ENCODE assay signal across 16 cellular contexts in genomic region chr2:27082773-27083409, GRCh38. TPM values are rescaled to one million over a fixed set of nuclear protein-coding genes. Genes with fewer than 3 reads are reported as not detected.
DNase-seq lines count a peak whose midpoint lies in the region; ATAC-seq, FAIRE-seq and TF ChIP-seq lines count a peak whose summit lies in the region.
"Had no signal": no experiment of that assay in that cellular context is flagged by ENCODE, and none has a peak within 500 bp of the region (broad histone marks: within the 10 kb centered on the region; RNA-seq: fewer than 3 reads in every experiment).

No MANE protein-coding gene starts in this region.

- H3K27ac Mint-ChIP-seq in activated CD8-positive, alpha-beta T cell treated with anti-CD3 and anti-CD28 coated beads for 36 hours: peak overlapping the region; percentile 38
- H3K27ac Mint-ChIP-seq: HFFc6 had no signal

- H3K27me3 ChIP-seq in HepG2 (ENCODE audit: control insufficient read depth in 1 of 2, insufficient read depth in 2 of 2, low read length in 2 of 2): no peaks in the 10 kb centered on the region
- H3K27me3 ChIP-seq in right lobe of liver: no peaks in the 10 kb centered on the region
- peaks cover 0 to 6% (median 6%) of the 10 kb centered on the region in 3 experiments for H3K27me3 ChIP-seq in neuronal stem cell (ENCODE audit: control insufficient read depth in 3 of 3, insufficient read depth in 3 of 3, low read depth in 1 of 3, low read length in 3 of 3)
- no peaks in the 10 kb centered on the region for H3K27me3 ChIP-seq in stomach smooth muscle (ENCODE audit: control insufficient read depth in 1 of 2, insufficient read depth in 2 of 2, low read length in 2 of 2)
- H3K27me3 ChIP-seq: BE2C, SJSA1 had no signal

- H4K20me1 ChIP-seq in HepG2 (ENCODE audit: insufficient read depth, low read length): no peaks in the 10 kb centered on the region

- H4K8ac ChIP-seq in neuronal stem cell (ENCODE audit: low read depth, low read length): no peak overlapping the region

- H3K9me3 ChIP-seq in HepG2 (ENCODE audit: low read length) (no peaks in the 10 kb centered on the region), right lobe of liver (no peaks in the 10 kb centered on the region), neuronal stem cell (replicated peaks in 1 of 2; ENCODE audit: control insufficient read depth in 2 of 2, insufficient read depth in 1 of 2, low read depth in 1 of 2, low read length in 2 of 2) (no peaks in the 10 kb centered on the region), stomach smooth muscle (ENCODE audit: control insufficient read depth in 2 of 2, low read length in 2 of 2) (no peaks in the 10 kb centered on the region)
- H3K9me3 ChIP-seq: BE2C, SJSA1 had no signal

- H3K9ac ChIP-seq in HepG2 (ENCODE audit: insufficient read depth, low read depth, low read length) (no peak overlapping the region), neuronal stem cell (ENCODE audit: low read depth, low read length, poor library complexity) (no peak overlapping the region), stomach smooth muscle (ENCODE audit: low read length in 2 of 2) (peak overlapping the region in 1 of 2 donors; percentile 22)

- ATAC-seq in HepG2 (no peak), right lobe of liver (no peak)
- ATAC-seq in activated CD8-positive, alpha-beta T cell treated with anti-CD3 and anti-CD28 coated beads for 36 hours: no peak

- H3K79me2 ChIP-seq in HepG2 (ENCODE audit: insufficient read depth, low read length): peaks cover 12% of the 10 kb centered on the region

- H3K27ac ChIP-seq in HepG2 (ENCODE audit: extremely low read length, insufficient read depth, low read length) (no peak overlapping the region), right lobe of liver (no peak overlapping the region), neuronal stem cell (replicated peaks; ENCODE audit: low read length) (no peak overlapping the region), stomach smooth muscle (ENCODE audit: low read length) (peak overlapping the region; percentile 82)
- H3K27ac ChIP-seq: SJSA1 had no signal

- H3K4me1 ChIP-seq in HepG2 (ENCODE audit: insufficient read depth, low read length): peaks cover 76% of the 10 kb centered on the region
- peaks cover 0 to 16% (median 5%) of the 10 kb centered on the region in 4 donors for H3K4me1 ChIP-seq in right lobe of liver
- peaks cover 15 to 42% of the 10 kb centered on the region in 2 donors for H3K4me1 ChIP-seq in neuronal stem cell (ENCODE audit: control insufficient read depth in 2 of 2, insufficient read depth in 1 of 2, low read depth in 1 of 2, low read length in 2 of 2)
- peaks cover 89% of the 10 kb centered on the region for H3K4me1 ChIP-seq in stomach smooth muscle (ENCODE audit: control insufficient read depth, insufficient read depth, low read length)

- H3K27me3 Mint-ChIP-seq in activated CD8-positive, alpha-beta T cell treated with anti-CD3 and anti-CD28 coated beads for 36 hours: no peaks in the 10 kb centered on the region

- no peak overlapping the region for H3K4ac ChIP-seq in neuronal stem cell (ENCODE audit: low read length)

- no peak overlapping the region for H3K14ac ChIP-seq in neuronal stem cell (ENCODE audit: low read length)

- no peak for FAIRE-seq in HepG2 (lab: Jason Lieb, UNC)

- no TSS peak for BruUV-seq in HepG2 (replicated peaks; lab: Mats Ljungman, UMichigan)

- no peak for TF ChIP-seq RAD21 in HepG2 (CRISPR knock-in tag; IDR thresholded peaks at IDR 0.05)

- peak overlapping the region; percentile 8 for H3K18ac ChIP-seq in neuronal stem cell (ENCODE audit: low read length)

- no peaks in the 10 kb centered on the region for H3K79me1 ChIP-seq in neuronal stem cell (ENCODE audit: low read depth, low read length)

- 97% methylated on average over 18 of the region's 27 CpGs for WGBS in HepG2 (ENCODE audit: low lambda C conversion rate)
- WGBS in right lobe of liver (ENCODE audit: insufficient coverage, low coverage, low lambda C conversion rate, missing lambda C conversion rate): no CpG with 5 or more reads among the region's 27 CpGs
- no CpG with 5 or more reads among the region's 27 CpGs for WGBS in neuronal stem cell (ENCODE audit: extremely low coverage in 2 of 2, insufficient read length in 2 of 2, insufficient replicate concordance in 1 of 2), 2 donors

- peak overlapping the region; percentile 92 for H2AK5ac ChIP-seq in neuronal stem cell (ENCODE audit: low read depth, low read length)

- H3K4me3 ChIP-seq in HepG2 (replicated peaks in 1 of 3; ENCODE audit: insufficient read depth in 1 of 3, low read depth in 2 of 3, low read length in 3 of 3) (no peak overlapping the region), right lobe of liver (no peak overlapping the region), neuronal stem cell (ENCODE audit: low read length in 2 of 2) (no peak overlapping the region), stomach smooth muscle (ENCODE audit: low read length in 2 of 2) (peak overlapping the region in 1 of 2 donors; percentile 44)
- H3K4me3 ChIP-seq: SJSA1 had no signal

- H2BK120ac ChIP-seq in neuronal stem cell (ENCODE audit: low read depth, low read length): no peak overlapping the region

- H2BK12ac ChIP-seq in neuronal stem cell (ENCODE audit: low read length): no peak overlapping the region

- in situ Hi-C loops in HepG2 (cut with HindIII; ENCODE audit: extremely low pct_ligation_motif_present, low pct_unique_long_range_greater_than_20kb): no loop called here

- H2BK15ac ChIP-seq in neuronal stem cell (ENCODE audit: low read length): peak overlapping the region; percentile 64

- H3K4me2 ChIP-seq in HepG2 (ENCODE audit: low read depth, low read length) (no peak overlapping the region), neuronal stem cell (ENCODE audit: insufficient read depth, low read length, poor library complexity, severe bottlenecking) (no peak overlapping the region)

- H3K36me3 Mint-ChIP-seq in activated CD8-positive, alpha-beta T cell treated with anti-CD3 and anti-CD28 coated beads for 36 hours (ENCODE audit: low read depth): no peaks in the 10 kb centered on the region

- no peak overlapping the region for H3K4me3 Mint-ChIP-seq in activated CD8-positive, alpha-beta T cell treated with anti-CD3 and anti-CD28 coated beads for 36 hours
- H3K4me3 Mint-ChIP-seq: HFFc6 had no signal

- no peaks in the 10 kb centered on the region for H3K36me3 ChIP-seq in HepG2 (replicated peaks in 1 of 2; ENCODE audit: control insufficient read depth in 1 of 2, insufficient read depth in 2 of 2, low read length in 2 of 2)
- no peaks in the 10 kb centered on the region for H3K36me3 ChIP-seq in right lobe of liver
- H3K36me3 ChIP-seq in neuronal stem cell (replicated peaks in 1 of 2; ENCODE audit: control insufficient read depth in 2 of 2, insufficient read depth in 2 of 2, low read length in 2 of 2): no peaks in the 10 kb centered on the region
- peaks cover 2 to 19% of the 10 kb centered on the region in 2 donors for H3K36me3 ChIP-seq in stomach smooth muscle (ENCODE audit: control insufficient read depth in 2 of 2, insufficient read depth in 2 of 2, low read length in 2 of 2)

- no peaks in the 10 kb centered on the region for H3K9me3 Mint-ChIP-seq in activated CD8-positive, alpha-beta T cell treated with anti-CD3 and anti-CD28 coated beads for 36 hours
- H3K9me3 Mint-ChIP-seq: HFFc6 had no signal

- H3K4me1 Mint-ChIP-seq in activated CD8-positive, alpha-beta T cell treated with anti-CD3 and anti-CD28 coated beads for 36 hours (ENCODE audit: low read depth): peaks cover 34% of the 10 kb centered on the region

- no peak overlapping the region for H2BK5ac ChIP-seq in neuronal stem cell (ENCODE audit: low read length)

- H4K91ac ChIP-seq in neuronal stem cell (ENCODE audit: low read depth, low read length, poor library complexity): no peak overlapping the region

- TF ChIP-seq CTCF in HepG2 (CRISPR knock-in tag; IDR thresholded peaks at IDR 0.05): no peak
- TF ChIP-seq CTCF in right lobe of liver (IDR thresholded peaks at IDR 0.05): no peak
- no peak for TF ChIP-seq CTCF in activated CD8-positive, alpha-beta T cell treated with anti-CD3 and anti-CD28 coated beads for 36 hours (IDR thresholded peaks at IDR 0.05)

- POLR2A ChIA-PET in HepG2 (lab: Yijun Ruan, JAX): interaction anchor here (0.8 to 9.2 kb wide), 8 partner anchors 10 to 41 kb away, joined by 3 to 106 read pairs (median 16); partner anchors contain the start of genes ABHD1, AGBL5 and OST4
- POLR2A ChIA-PET in activated CD8-positive, alpha-beta T cell treated with anti-CD3 and anti-CD28 coated beads for 36 hours (lab: Charles Lee): interaction anchor here (0.9 to 6.1 kb wide), 6 partner anchors 9 to 129 kb away, joined by 3 to 40 read pairs (median 4); partner anchors contain the start of genes ATRAID, OST4 and SLC5A6

- DNase-seq in HepG2 (ENCODE audit: low spot score) (no peak), right lobe of liver (no peak), neuronal stem cell (ENCODE audit: low spot score) (no peak), kidney glomerular epithelial cell (lab: John Stamatoyannopoulos, UW) (no peak), SHP77 treated with DMSO at 0.1 percent for 48 hours (lab: John Stamatoyannopoulos, UW) (no peak), SK-N-DZ (ENCODE audit: low spot score) (no peak)
- no peak for DNase-seq in activated CD8-positive, alpha-beta T cell treated with anti-CD3 and anti-CD28 coated beads for 36 hours
- DNase-seq: GOT3, HFFc6, MM.1S, NCI-H1417, NCI-H2081, NCI-H524 had no signal

- TF ChIP-seq EP300 in HepG2 (IDR thresholded peaks at IDR 0.05; ENCODE audit: low read depth in 2 of 2, low read length in 2 of 2) (no peak), HepG2 (CRISPR knock-in tag; IDR thresholded peaks at IDR 0.05; ENCODE audit: borderline replicate concordance) (no peak)

- CTCF ChIA-PET in HepG2 (lab: Yijun Ruan, JAX; ENCODE audit: low intra/inter-chr PET ratio, low total read pairs): no interaction called here
- CTCF ChIA-PET in activated CD8-positive, alpha-beta T cell treated with anti-CD3 and anti-CD28 coated beads for 36 hours (lab: Charles Lee): interaction anchor here (0.8 to 4.1 kb wide), 5 partner anchors 11 to 66 kb away, joined by 3 to 26 read pairs (median 3); partner anchors contain the start of genes AGBL5, OST4 and PREB

- no peak for TF ChIP-seq POLR2A in HepG2 (IDR thresholded peaks at IDR 0.05; ENCODE audit: insufficient read depth in 1 of 2, low read depth in 2 of 2, low read length in 2 of 2)
- no peak for TF ChIP-seq POLR2A in right lobe of liver (IDR thresholded peaks at IDR 0.05)

- H3K23ac ChIP-seq in neuronal stem cell (ENCODE audit: low read depth, low read length, poor library complexity): no peak overlapping the region

- intact Hi-C loops in HepG2 (cut with micrococcal nuclease; ENCODE audit: unreplicated experiment): loop anchor here (10.0 kb wide), 1 partner anchor 48 kb away; the partner anchor contains the start of gene TMEM214
- intact Hi-C loops in right lobe of liver (cut with DNase I): loop anchor here in 1 of 2 donors (10.0 kb wide), 2 partner anchors 58 to 118 kb away; no protein-coding TSS in a partner anchor
- intact Hi-C loops in activated CD8-positive, alpha-beta T cell treated with anti-CD3 and anti-CD28 coated beads for 36 hours (cut with micrococcal nuclease): no loop called here

- H2AFZ ChIP-seq in HepG2 (ENCODE audit: low read length): no peak overlapping the region
- H2AFZ ChIP-seq in neuronal stem cell (ENCODE audit: low read length): no peak overlapping the region

RNA-seq across cellular contexts. Expression of gene KHK, which starts 3.7 kb away (rescaled TPM):
- 29.9 and 40.9 TPM in 2 replicates for total RNA-seq in HepG2 (2016; rRNA removed; fragmentation: Illumina TruSeq; extraction: Trizol)
- 8.1 and 9.7 TPM in 2 replicates for total RNA-seq in HepG2 (2016; cell fraction: cytosol; rRNA removed; fragmentation: Illumina TruSeq; extraction: Trizol; ENCODE audit: low read depth)
- 31.6 and 41.5 TPM in 2 replicates for total RNA-seq in HepG2 (2016; cell fraction: insoluble cytoplasmic fraction; rRNA removed; fragmentation: Illumina TruSeq; extraction: Trizol)
- 15.4 and 18.4 TPM in 2 replicates for total RNA-seq in HepG2 (2016; cell fraction: membrane; rRNA removed; fragmentation: Illumina TruSeq; extraction: Trizol)
- 34.9 and 38.4 TPM in 2 replicates for total RNA-seq in HepG2 (2016; cell fraction: nucleus; rRNA removed; fragmentation: Illumina TruSeq; extraction: Trizol)
- 99.2 and 139 TPM in 2 replicates for polyA plus RNA-seq in HepG2 (2011; rRNA removed)
- polyA plus RNA-seq in HepG2 (2011; cell fraction: cytosol; rRNA removed): 93.9 and 100.0 TPM in 2 replicates
- 195 and 260 TPM in 2 replicates for polyA plus RNA-seq in HepG2 (2011; cell fraction: nucleus; rRNA removed)
- polyA plus RNA-seq in HepG2 (2012): 128 and 136 TPM in 2 replicates
- polyA plus RNA-seq in HepG2 (2016; cell fraction: cytosol; fragmentation: Illumina TruSeq; extraction: Trizol; ENCODE audit: low read depth): 12.3 and 15.8 TPM in 2 replicates
- 39.2 and 45.9 TPM in 2 replicates for polyA plus RNA-seq in HepG2 (2016; cell fraction: insoluble cytoplasmic fraction; fragmentation: Illumina TruSeq; extraction: Trizol; ENCODE audit: low read depth)
- 14.9 and 20.8 TPM in 2 replicates for polyA plus RNA-seq in HepG2 (2016; cell fraction: membrane; fragmentation: Illumina TruSeq; extraction: Trizol; ENCODE audit: low read depth)
- polyA plus RNA-seq in HepG2 (2016; cell fraction: nucleus; fragmentation: Illumina TruSeq; extraction: Trizol; ENCODE audit: insufficient read depth, low read depth): 94.3 and 95.6 TPM in 2 replicates
- 6.9 and 106 TPM in 2 replicates for polyA minus RNA-seq in HepG2 (2011; rRNA and poly(A)+ RNA removed; ENCODE audit: low replicate concordance)
- polyA minus RNA-seq in HepG2 (2011; cell fraction: cytosol; rRNA and poly(A)+ RNA removed): 29.4 and 50.9 TPM in 2 replicates
- polyA minus RNA-seq in HepG2 (2011; cell fraction: nucleus; rRNA and poly(A)+ RNA removed): 51.5 and 66.5 TPM in 2 replicates
- total RNA-seq in right lobe of liver: 100 to 1,000 TPM; 101 to 283 (median 206) TPM
- 1 to 10 TPM; 6.7 to 9.5 TPM for total RNA-seq in activated CD8-positive, alpha-beta T cell treated with anti-CD3 and anti-CD28 coated beads for 36 hours
- 3.8 TPM for polyA plus RNA-seq in neuronal stem cell (2013, experiment 1 of 2)
- polyA plus RNA-seq in neuronal stem cell (2013, experiment 2 of 2): 3.7 TPM
- 4.9 and 7.8 TPM in 2 replicates for polyA plus RNA-seq in SK-N-DZ (2014; cell fraction: cytosol; rRNA removed)
- polyA plus RNA-seq in SK-N-DZ (2014; cell fraction: nucleus; rRNA removed): 6.1 and 12.6 TPM in 2 replicates

RNA-seq across cellular contexts. Expression of gene EMILIN1, which starts 4.5 kb away (rescaled TPM):
- 4.0 and 9.7 TPM in 2 replicates for total RNA-seq in HepG2 (2016; rRNA removed; fragmentation: Illumina TruSeq; extraction: Trizol)
- total RNA-seq in HepG2 (2016; cell fraction: cytosol; rRNA removed; fragmentation: Illumina TruSeq; extraction: Trizol; ENCODE audit: low read depth): 0.53 and 0.61 TPM in 2 replicates
- 4.1 and 12.5 TPM in 2 replicates for total RNA-seq in HepG2 (2016; cell fraction: insoluble cytoplasmic fraction; rRNA removed; fragmentation: Illumina TruSeq; extraction: Trizol)
- total RNA-seq in HepG2 (2016; cell fraction: membrane; rRNA removed; fragmentation: Illumina TruSeq; extraction: Trizol): 1.4 TPM in 2 replicates
- 8.7 and 9.5 TPM in 2 replicates for total RNA-seq in HepG2 (2016; cell fraction: nucleus; rRNA removed; fragmentation: Illumina TruSeq; extraction: Trizol)
- polyA plus RNA-seq in HepG2 (2011; rRNA removed): 8.1 and 13.1 TPM in 2 replicates
- polyA plus RNA-seq in HepG2 (2011; cell fraction: cytosol; rRNA removed): 9.7 and 19.1 TPM in 2 replicates
- polyA plus RNA-seq in HepG2 (2011; cell fraction: nucleus; rRNA removed): 30.1 and 34.4 TPM in 2 replicates
- 8.6 and 10.0 TPM in 2 replicates for polyA plus RNA-seq in HepG2 (2012)
- 0.42 and 0.58 TPM in 2 replicates for polyA plus RNA-seq in HepG2 (2016; cell fraction: cytosol; fragmentation: Illumina TruSeq; extraction: Trizol; ENCODE audit: low read depth)
- polyA plus RNA-seq in HepG2 (2016; cell fraction: insoluble cytoplasmic fraction; fragmentation: Illumina TruSeq; extraction: Trizol; ENCODE audit: low read depth): 2.8 and 3.2 TPM in 2 replicates
- 0.45 and 1.0 TPM in 2 replicates for polyA plus RNA-seq in HepG2 (2016; cell fraction: membrane; fragmentation: Illumina TruSeq; extraction: Trizol; ENCODE audit: low read depth)
- 14.3 and 15.9 TPM in 2 replicates for polyA plus RNA-seq in HepG2 (2016; cell fraction: nucleus; fragmentation: Illumina TruSeq; extraction: Trizol; ENCODE audit: insufficient read depth, low read depth)
- polyA minus RNA-seq in HepG2 (2011; rRNA and poly(A)+ RNA removed; ENCODE audit: low replicate concordance): 0.54 and 19.1 TPM in 2 replicates
- polyA minus RNA-seq in HepG2 (2011; cell fraction: cytosol; rRNA and poly(A)+ RNA removed): 13.6 and 17.2 TPM in 2 replicates
- 4.8 and 5.6 TPM in 2 replicates for polyA minus RNA-seq in HepG2 (2011; cell fraction: nucleus; rRNA and poly(A)+ RNA removed)
- 10 to 100 TPM in 5 of 6 experiments, 1 to 10 TPM in 1; 7.2 to 26.1 (median 21.0) TPM for total RNA-seq in right lobe of liver
- total RNA-seq in activated CD8-positive, alpha-beta T cell treated with anti-CD3 and anti-CD28 coated beads for 36 hours: under 1 TPM; 0.61 to 0.63 TPM
- 3.0 TPM for polyA plus RNA-seq in neuronal stem cell (2013, experiment 1 of 2)
- 2.9 TPM for polyA plus RNA-seq in neuronal stem cell (2013, experiment 2 of 2)
- 17.8 and 47.2 TPM in 2 replicates for polyA plus RNA-seq in SK-N-DZ (2014; cell fraction: cytosol; rRNA removed)
- 56.5 and 59.9 TPM in 2 replicates for polyA plus RNA-seq in SK-N-DZ (2014; cell fraction: nucleus; rRNA removed)

RNA-seq across cellular contexts. Expression of gene OST4, which starts 11.4 kb away (rescaled TPM):
- 498 and 508 TPM in 2 replicates for total RNA-seq in HepG2 (2016; rRNA removed; fragmentation: Illumina TruSeq; extraction: Trizol)
- 947 and 1,365 TPM in 2 replicates for total RNA-seq in HepG2 (2016; cell fraction: cytosol; rRNA removed; fragmentation: Illumina TruSeq; extraction: Trizol; ENCODE audit: low read depth)
- 496 and 506 TPM in 2 replicates for total RNA-seq in HepG2 (2016; cell fraction: insoluble cytoplasmic fraction; rRNA removed; fragmentation: Illumina TruSeq; extraction: Trizol)
- 928 and 1,097 TPM in 2 replicates for total RNA-seq in HepG2 (2016; cell fraction: membrane; rRNA removed; fragmentation: Illumina TruSeq; extraction: Trizol)
- total RNA-seq in HepG2 (2016; cell fraction: nucleus; rRNA removed; fragmentation: Illumina TruSeq; extraction: Trizol): 200 and 226 TPM in 2 replicates
- polyA plus RNA-seq in HepG2 (2011; rRNA removed): 491 and 584 TPM in 2 replicates
- 627 and 1,057 TPM in 2 replicates for polyA plus RNA-seq in HepG2 (2011; cell fraction: cytosol; rRNA removed)
- 336 and 383 TPM in 2 replicates for polyA plus RNA-seq in HepG2 (2011; cell fraction: nucleus; rRNA removed)
- polyA plus RNA-seq in HepG2 (2012): 371 and 440 TPM in 2 replicates
- polyA plus RNA-seq in HepG2 (2016; cell fraction: cytosol; fragmentation: Illumina TruSeq; extraction: Trizol; ENCODE audit: low read depth): 1,401 and 1,836 TPM in 2 replicates
- polyA plus RNA-seq in HepG2 (2016; cell fraction: insoluble cytoplasmic fraction; fragmentation: Illumina TruSeq; extraction: Trizol; ENCODE audit: low read depth): 640 and 680 TPM in 2 replicates
- polyA plus RNA-seq in HepG2 (2016; cell fraction: membrane; fragmentation: Illumina TruSeq; extraction: Trizol; ENCODE audit: low read depth): 1,282 and 1,407 TPM in 2 replicates
- polyA plus RNA-seq in HepG2 (2016; cell fraction: nucleus; fragmentation: Illumina TruSeq; extraction: Trizol; ENCODE audit: insufficient read depth, low read depth): 415 and 448 TPM in 2 replicates
- polyA minus RNA-seq in HepG2 (2011; rRNA and poly(A)+ RNA removed; ENCODE audit: low replicate concordance): 310 and 535 TPM in 2 replicates
- 514 and 560 TPM in 2 replicates for polyA minus RNA-seq in HepG2 (2011; cell fraction: cytosol; rRNA and poly(A)+ RNA removed)
- 136 and 144 TPM in 2 replicates for polyA minus RNA-seq in HepG2 (2011; cell fraction: nucleus; rRNA and poly(A)+ RNA removed)
- 100 to 1,000 TPM; 144 to 182 (median 161) TPM for total RNA-seq in right lobe of liver
- total RNA-seq in activated CD8-positive, alpha-beta T cell treated with anti-CD3 and anti-CD28 coated beads for 36 hours: 100 to 1,000 TPM; 257 to 262 TPM
- 668 TPM for polyA plus RNA-seq in neuronal stem cell (2013, experiment 1 of 2)
- polyA plus RNA-seq in neuronal stem cell (2013, experiment 2 of 2): 664 TPM
- 168 and 322 TPM in 2 replicates for polyA plus RNA-seq in SK-N-DZ (2014; cell fraction: cytosol; rRNA removed)
- polyA plus RNA-seq in SK-N-DZ (2014; cell fraction: nucleus; rRNA removed): 122 and 126 TPM in 2 replicates

RNA-seq across cellular contexts. Expression of gene AGBL5, which starts 31.4 kb away (rescaled TPM):
- 48.6 and 55.9 TPM in 2 replicates for total RNA-seq in HepG2 (2016; rRNA removed; fragmentation: Illumina TruSeq; extraction: Trizol)
- 148 and 152 TPM in 2 replicates for total RNA-seq in HepG2 (2016; cell fraction: cytosol; rRNA removed; fragmentation: Illumina TruSeq; extraction: Trizol; ENCODE audit: low read depth)
- 39.9 and 57.5 TPM in 2 replicates for total RNA-seq in HepG2 (2016; cell fraction: insoluble cytoplasmic fraction; rRNA removed; fragmentation: Illumina TruSeq; extraction: Trizol)
- total RNA-seq in HepG2 (2016; cell fraction: membrane; rRNA removed; fragmentation: Illumina TruSeq; extraction: Trizol): 249 and 253 TPM in 2 replicates
- total RNA-seq in HepG2 (2016; cell fraction: nucleus; rRNA removed; fragmentation: Illumina TruSeq; extraction: Trizol): 22.8 and 23.0 TPM in 2 replicates
- 63.6 and 73.3 TPM in 2 replicates for polyA plus RNA-seq in HepG2 (2011; rRNA removed)
- 65.6 and 84.8 TPM in 2 replicates for polyA plus RNA-seq in HepG2 (2011; cell fraction: cytosol; rRNA removed)
- 45.3 and 47.1 TPM in 2 replicates for polyA plus RNA-seq in HepG2 (2011; cell fraction: nucleus; rRNA removed)
- polyA plus RNA-seq in HepG2 (2012): 36.8 and 51.0 TPM in 2 replicates
- 247 and 251 TPM in 2 replicates for polyA plus RNA-seq in HepG2 (2016; cell fraction: cytosol; fragmentation: Illumina TruSeq; extraction: Trizol; ENCODE audit: low read depth)
- polyA plus RNA-seq in HepG2 (2016; cell fraction: insoluble cytoplasmic fraction; fragmentation: Illumina TruSeq; extraction: Trizol; ENCODE audit: low read depth): 54.3 and 66.5 TPM in 2 replicates
- polyA plus RNA-seq in HepG2 (2016; cell fraction: membrane; fragmentation: Illumina TruSeq; extraction: Trizol; ENCODE audit: low read depth): 277 and 306 TPM in 2 replicates
- polyA plus RNA-seq in HepG2 (2016; cell fraction: nucleus; fragmentation: Illumina TruSeq; extraction: Trizol; ENCODE audit: insufficient read depth, low read depth): 44.5 and 47.6 TPM in 2 replicates
- 109 and 147 TPM in 2 replicates for polyA minus RNA-seq in HepG2 (2011; rRNA and poly(A)+ RNA removed; ENCODE audit: low replicate concordance)
- polyA minus RNA-seq in HepG2 (2011; cell fraction: cytosol; rRNA and poly(A)+ RNA removed): 32.5 and 36.6 TPM in 2 replicates
- 26.1 and 37.3 TPM in 2 replicates for polyA minus RNA-seq in HepG2 (2011; cell fraction: nucleus; rRNA and poly(A)+ RNA removed)
- total RNA-seq in right lobe of liver: 1 to 10 TPM; 3.9 to 7.4 (median 6.4) TPM
- 10 to 100 TPM; 12.2 to 16.4 TPM for total RNA-seq in activated CD8-positive, alpha-beta T cell treated with anti-CD3 and anti-CD28 coated beads for 36 hours
- 79.9 TPM for polyA plus RNA-seq in neuronal stem cell (2013, experiment 1 of 2)
- polyA plus RNA-seq in neuronal stem cell (2013, experiment 2 of 2): 78.2 TPM
- polyA plus RNA-seq in SK-N-DZ (2014; cell fraction: cytosol; rRNA removed): 34.5 and 36.8 TPM in 2 replicates
- 24.5 and 33.6 TPM in 2 replicates for polyA plus RNA-seq in SK-N-DZ (2014; cell fraction: nucleus; rRNA removed)

RNA-seq across cellular contexts. Expression of gene CGREF1, which starts 36.0 kb away (rescaled TPM):
- total RNA-seq in HepG2 (2016; rRNA removed; fragmentation: Illumina TruSeq; extraction: Trizol) (7.0 and 13.9 TPM in 2 replicates), right lobe of liver (10 to 100 TPM in 2 of 6 experiments, 1 to 10 TPM in 4; 2.5 to 33.2 (median 7.7) TPM)
- 7.2 and 7.6 TPM in 2 replicates for total RNA-seq in HepG2 (2016; cell fraction: cytosol; rRNA removed; fragmentation: Illumina TruSeq; extraction: Trizol; ENCODE audit: low read depth)
- total RNA-seq in HepG2 (2016; cell fraction: insoluble cytoplasmic fraction; rRNA removed; fragmentation: Illumina TruSeq; extraction: Trizol): 6.8 and 14.7 TPM in 2 replicates
- total RNA-seq in HepG2 (2016; cell fraction: membrane; rRNA removed; fragmentation: Illumina TruSeq; extraction: Trizol): 9.9 and 14.3 TPM in 2 replicates
- 11.7 and 13.6 TPM in 2 replicates for total RNA-seq in HepG2 (2016; cell fraction: nucleus; rRNA removed; fragmentation: Illumina TruSeq; extraction: Trizol)
- 23.4 and 30.8 TPM in 2 replicates for polyA plus RNA-seq in HepG2 (2011; rRNA removed)
- 26.4 and 27.5 TPM in 2 replicates for polyA plus RNA-seq in HepG2 (2011; cell fraction: cytosol; rRNA removed)
- polyA plus RNA-seq in HepG2 (2011; cell fraction: nucleus; rRNA removed): 30.3 and 37.8 TPM in 2 replicates
- polyA plus RNA-seq in HepG2 (2012): 29.7 and 31.5 TPM in 2 replicates
- polyA plus RNA-seq in HepG2 (2016; cell fraction: cytosol; fragmentation: Illumina TruSeq; extraction: Trizol; ENCODE audit: low read depth): 9.6 and 11.3 TPM in 2 replicates
- 9.2 and 9.7 TPM in 2 replicates for polyA plus RNA-seq in HepG2 (2016; cell fraction: insoluble cytoplasmic fraction; fragmentation: Illumina TruSeq; extraction: Trizol; ENCODE audit: low read depth)
- 12.0 and 14.2 TPM in 2 replicates for polyA plus RNA-seq in HepG2 (2016; cell fraction: membrane; fragmentation: Illumina TruSeq; extraction: Trizol; ENCODE audit: low read depth)
- polyA plus RNA-seq in HepG2 (2016; cell fraction: nucleus; fragmentation: Illumina TruSeq; extraction: Trizol; ENCODE audit: insufficient read depth, low read depth): 23.5 and 24.6 TPM in 2 replicates
- 0.09 and 14.9 TPM in 2 replicates for polyA minus RNA-seq in HepG2 (2011; rRNA and poly(A)+ RNA removed; ENCODE audit: low replicate concordance)
- polyA minus RNA-seq in HepG2 (2011; cell fraction: cytosol; rRNA and poly(A)+ RNA removed): 5.9 and 7.1 TPM in 2 replicates
- 10.7 and 13.8 TPM in 2 replicates for polyA minus RNA-seq in HepG2 (2011; cell fraction: nucleus; rRNA and poly(A)+ RNA removed)
- 1 to 10 TPM; 3.7 to 4.3 TPM for total RNA-seq in activated CD8-positive, alpha-beta T cell treated with anti-CD3 and anti-CD28 coated beads for 36 hours
- 4.3 TPM for polyA plus RNA-seq in neuronal stem cell (2013, experiment 1 of 2)
- polyA plus RNA-seq in neuronal stem cell (2013, experiment 2 of 2): 4.5 TPM
- polyA plus RNA-seq in SK-N-DZ (2014; cell fraction: cytosol; rRNA removed): 4.1 and 6.1 TPM in 2 replicates
- 4.3 and 6.5 TPM in 2 replicates for polyA plus RNA-seq in SK-N-DZ (2014; cell fraction: nucleus; rRNA removed)
